ENCODE assay signal across 8 cellular contexts in the genomic region with DNA sequence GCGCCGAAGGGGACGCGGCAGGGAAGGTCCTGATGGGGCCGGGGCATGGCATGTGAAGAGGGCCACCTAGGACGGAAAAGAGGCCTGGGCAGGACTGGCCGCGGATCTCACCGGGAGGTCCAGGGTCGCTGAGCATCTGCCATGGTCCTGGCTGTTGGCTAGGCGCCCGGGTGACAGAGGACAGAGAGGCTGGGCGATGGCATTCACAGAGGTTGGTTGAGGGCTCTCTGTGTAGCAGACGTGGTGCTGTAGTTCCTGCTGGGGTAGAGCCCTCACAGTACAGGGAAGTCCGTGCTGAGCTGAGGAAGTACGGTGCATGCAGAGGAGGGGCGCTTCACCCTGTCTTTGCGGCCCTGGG. TPM values are rescaled to one million over a fixed set of nuclear protein-coding genes. Genes with fewer than 3 reads are reported as not detected.
A peak's percentile ranks its signal among the peaks of the same experiment; 100 is the strongest.
DNase-seq lines count a peak whose midpoint lies in the region; ATAC-seq and TF ChIP-seq lines count a peak whose summit lies in the region.

No MANE protein-coding gene starts in this region.

- peak overlapping the region; percentile 71 for H3K23ac ChIP-seq in neuronal stem cell (ENCODE audit: low read depth, low read length, poor library complexity)

- H3K9me3 ChIP-seq in neuronal stem cell (replicated peaks in 1 of 2; ENCODE audit: control insufficient read depth in 2 of 2, insufficient read depth in 1 of 2, low read depth in 1 of 2, low read length in 2 of 2): no peaks in the 10 kb centered on the region

- H3K9me3 Mint-ChIP-seq in activated T-cell treated with anti-CD3 and anti-CD28 coated beads, Interleukin-2, amount 50 U/mL, for 72 hours: no peaks in the 10 kb centered on the region

- no peak overlapping the region for H3K4ac ChIP-seq in neuronal stem cell (ENCODE audit: low read length)

- peaks cover 70% of the 10 kb centered on the region for H3K4me1 Mint-ChIP-seq in activated T-cell treated with anti-CD3 and anti-CD28 coated beads, Interleukin-2, amount 50 U/mL, for 72 hours (ENCODE audit: low read depth)

- H3K36me3 Mint-ChIP-seq in activated T-cell treated with anti-CD3 and anti-CD28 coated beads, Interleukin-2, amount 50 U/mL, for 72 hours (ENCODE audit: insufficient read depth in 2 of 2): peaks cover 11 to 20% of the 10 kb centered on the region in 2 donors

- peak overlapping the region; percentile 97 for H3K18ac ChIP-seq in neuronal stem cell (ENCODE audit: low read length)

- peak overlapping the region; percentile 76 for H2AK5ac ChIP-seq in neuronal stem cell (ENCODE audit: low read depth, low read length)

- H3K9ac ChIP-seq in neuronal stem cell (ENCODE audit: low read depth, low read length, poor library complexity): peak overlapping the region; percentile 80

- H3K27me3 ChIP-seq in neuronal stem cell (ENCODE audit: control insufficient read depth in 3 of 3, insufficient read depth in 3 of 3, low read depth in 1 of 3, low read length in 3 of 3): no peaks in the 10 kb centered on the region

- WGBS in neuronal stem cell (ENCODE audit: extremely low coverage in 2 of 2, insufficient read length in 2 of 2, insufficient replicate concordance in 1 of 2), 2 donors: no CpG with 5 or more reads among the region's 18 CpGs

- peaks cover 2 to 29% of the 10 kb centered on the region in 2 donors for H3K36me3 ChIP-seq in neuronal stem cell (replicated peaks in 1 of 2; ENCODE audit: control insufficient read depth in 2 of 2, insufficient read depth in 2 of 2, low read length in 2 of 2)

- H3K4me3 Mint-ChIP-seq in activated T-cell treated with anti-CD3 and anti-CD28 coated beads, Interleukin-2, amount 50 U/mL, for 72 hours: peak overlapping the region; percentile 86 to 94

- H2BK120ac ChIP-seq in neuronal stem cell (ENCODE audit: low read depth, low read length): no peak overlapping the region

- DNase-seq in DMS53 treated with DMSO at 0.1 percent for 48 hours (lab: John Stamatoyannopoulos, UW; ENCODE audit: unreplicated experiment): peak; percentile 13
- peak; percentile 48 for DNase-seq in NCI-H146 (lab: John Stamatoyannopoulos, UW)
- DNase-seq in activated T-cell treated with anti-CD3 and anti-CD28 coated beads, Interleukin-2, amount 50 U/mL, for 72 hours: peak in 1 of 2 donors; percentile 36
- DNase-seq in fibroblast of the aortic adventitia (ENCODE audit: low read depth): no peak
- DNase-seq in neuronal stem cell (ENCODE audit: low spot score): no peak
- no peak for DNase-seq in HuH-7.5 (ENCODE audit: low spot score)

- H4K8ac ChIP-seq in neuronal stem cell (ENCODE audit: low read depth, low read length): peak overlapping the region; percentile 99

- no peak overlapping the region for H2BK12ac ChIP-seq in neuronal stem cell (ENCODE audit: low read length)

- no peaks in the 10 kb centered on the region for H3K79me1 ChIP-seq in neuronal stem cell (ENCODE audit: low read depth, low read length)

- H2BK15ac ChIP-seq in neuronal stem cell (ENCODE audit: low read length): peak overlapping the region; percentile 10

- peak overlapping the region; percentile 83 for H3K4me3 ChIP-seq in fibroblast of the aortic adventitia (ENCODE audit: low read depth, low read length)
- peak overlapping the region; percentile 88 to 92 for H3K4me3 ChIP-seq in neuronal stem cell (ENCODE audit: low read length in 2 of 2)

- no peak overlapping the region for H3K14ac ChIP-seq in neuronal stem cell (ENCODE audit: low read length)

- no peak overlapping the region for H3K27ac ChIP-seq in neuronal stem cell (replicated peaks; ENCODE audit: low read length)

- H3K27ac Mint-ChIP-seq in activated T-cell treated with anti-CD3 and anti-CD28 coated beads, Interleukin-2, amount 50 U/mL, for 72 hours: peak overlapping the region; percentile 89

- H3K27me3 Mint-ChIP-seq in activated T-cell treated with anti-CD3 and anti-CD28 coated beads, Interleukin-2, amount 50 U/mL, for 72 hours (ENCODE audit: low read depth): no peaks in the 10 kb centered on the region

- peak overlapping the region; percentile 90 for H3K4me2 ChIP-seq in neuronal stem cell (ENCODE audit: insufficient read depth, low read length, poor library complexity, severe bottlenecking)

- no peak for TF ChIP-seq CTCF in fibroblast of the aortic adventitia (IDR thresholded peaks at IDR 0.05; ENCODE audit: insufficient read depth, low read length)

- H2AFZ ChIP-seq in neuronal stem cell (ENCODE audit: low read length): peak overlapping the region; percentile 97

- no peak overlapping the region for H4K91ac ChIP-seq in neuronal stem cell (ENCODE audit: low read depth, low read length, poor library complexity)

- ATAC-seq in GM21786 (IDR thresholded peaks at IDR 0.05; ENCODE audit: unreplicated experiment) (peak; percentile 2), GM18517 (IDR thresholded peaks at IDR 0.05; ENCODE audit: unreplicated experiment) (no peak)
- peak; percentile 4 to 8 for ATAC-seq in activated T-cell treated with anti-CD3 and anti-CD28 coated beads, Interleukin-2, amount 50 U/mL, for 72 hours (replicated peaks in 1 of 2)

- peaks cover 3 to 5% of the 10 kb centered on the region in 2 donors for H3K4me1 ChIP-seq in neuronal stem cell (ENCODE audit: control insufficient read depth in 2 of 2, insufficient read depth in 1 of 2, low read depth in 1 of 2, low read length in 2 of 2)

- H2BK5ac ChIP-seq in neuronal stem cell (ENCODE audit: low read length): peak overlapping the region; percentile 54

RNA-seq across cellular contexts. Expression of gene PCYOX1L, which starts 0.4 kb away (rescaled TPM):
- total RNA-seq in activated T-cell treated with anti-CD3 and anti-CD28 coated beads, Interleukin-2, amount 50 U/mL, for 72 hours: 10 to 100 TPM; 18.2 to 24.4 TPM
- total RNA-seq in fibroblast of the aortic adventitia (ENCODE audit: low replicate concordance): 6.3 and 6.4 TPM in 2 replicates
- polyA plus RNA-seq in neuronal stem cell (2013, experiment 1 of 2): 16.0 TPM
- polyA plus RNA-seq in neuronal stem cell (2013, experiment 2 of 2): 16.3 TPM

RNA-seq across cellular contexts. Expression of gene GRPEL2, which starts 13.0 kb away (rescaled TPM):
- total RNA-seq in activated T-cell treated with anti-CD3 and anti-CD28 coated beads, Interleukin-2, amount 50 U/mL, for 72 hours: 10 to 100 TPM; 39.6 to 42.7 TPM
- 24.4 and 37.0 TPM in 2 replicates for total RNA-seq in fibroblast of the aortic adventitia (ENCODE audit: low replicate concordance)
- polyA plus RNA-seq in neuronal stem cell (2013, experiment 1 of 2): 11.4 TPM
- 11.3 TPM for polyA plus RNA-seq in neuronal stem cell (2013, experiment 2 of 2)

RNA-seq across cellular contexts. Expression of gene IL17B, which starts 20.8 kb away (rescaled TPM):
- not detected for total RNA-seq in activated T-cell treated with anti-CD3 and anti-CD28 coated beads, Interleukin-2, amount 50 U/mL, for 72 hours
- not detected in 2 replicates for total RNA-seq in fibroblast of the aortic adventitia (ENCODE audit: low replicate concordance)
- not detected for polyA plus RNA-seq in neuronal stem cell (2013, experiment 1 of 2)
- not detected for polyA plus RNA-seq in neuronal stem cell (2013, experiment 2 of 2)

Comparison
In these comparisons a context has a peak if more than half of its experiments do, and no peak if none do; other contexts are left out.
1. DNase-seq: peak in DMS53 treated with DMSO at 0.1 percent for 48 hours (single experiment) and NCI-H146 (single experiment); none in fibroblast of the aortic adventitia (single experiment), neuronal stem cell (single experiment) and HuH-7.5 (single experiment).